14 cellular contexts compared by ENCODE assay signal in the genomic region with DNA sequence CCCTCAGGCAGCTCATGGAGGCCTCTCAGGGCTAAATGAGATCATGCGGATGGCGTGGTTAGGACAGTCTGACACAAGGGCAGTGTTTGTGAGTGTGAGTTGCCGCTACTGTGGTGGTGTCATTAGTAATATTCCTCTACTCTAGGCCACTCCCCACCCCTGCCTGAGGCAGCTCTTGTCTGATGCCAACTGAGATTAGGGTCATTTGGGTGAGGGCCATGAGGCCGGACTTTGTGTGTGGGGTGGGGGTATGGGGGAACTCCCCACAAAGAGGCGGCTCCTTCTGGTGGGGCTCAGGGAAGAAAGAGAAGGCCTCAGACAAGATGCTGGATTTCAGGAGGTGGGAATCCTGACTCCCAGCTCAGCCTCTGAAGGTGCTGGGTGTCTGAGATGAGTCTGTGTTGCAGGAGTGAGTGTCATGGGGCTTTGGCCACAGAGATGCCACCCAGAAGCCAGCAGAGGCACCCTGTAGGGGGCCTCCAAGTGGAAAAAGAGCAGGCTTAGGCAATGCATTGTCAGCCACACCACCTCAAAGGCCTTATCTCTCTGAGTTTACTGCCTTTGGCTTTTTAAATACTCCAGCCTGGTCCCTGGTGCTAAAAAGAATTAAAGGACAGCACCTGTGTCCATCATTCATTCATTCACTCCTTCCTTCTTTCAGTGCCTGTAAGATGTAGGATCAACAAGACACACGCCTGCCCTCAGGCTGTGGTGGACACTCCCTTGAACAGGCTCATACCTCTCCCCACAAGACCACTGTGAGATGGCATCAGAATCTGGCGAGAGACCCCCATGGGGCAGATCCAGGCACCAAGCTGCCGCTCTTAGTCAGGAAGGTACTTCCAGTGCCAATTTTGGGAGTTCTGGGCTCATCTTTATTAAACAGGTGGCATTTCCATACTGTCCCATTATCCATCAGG.
DNase-seq lines count a peak whose midpoint lies in the region; ATAC-seq and TF ChIP-seq lines count a peak whose summit lies in the region.
"Had no signal": no experiment of that assay in that cellular context is flagged by ENCODE, and none has a peak within 500 bp of the region (broad histone marks: within the 10 kb centered on the region; RNA-seq: fewer than 3 reads in every experiment).

No MANE protein-coding gene starts in this region.

- H3K9ac ChIP-seq in OCI-LY3 (ENCODE audit: low read length) = no peak overlapping the region

- DNase-seq in H4 (ENCODE audit: low spot score) = peak; percentile 52
- peak; percentile 46 for DNase-seq in coronary artery (ENCODE audit: low spot score)
- DNase-seq in psoas muscle = no peak
- no peak for DNase-seq in HCEC 1CT
- DNase-seq: activated CD4-positive, alpha-beta T cell treated with anti-CD3 and anti-CD28 coated beads for 1 hour; hippocampal formation; mammary epithelial cell; NCI-H345 had no signal

- 0 out of 2 replicates have a peak, but pooled peaks cover 8% of the 10 kb centered on the region for H3K9me3 ChIP-seq in OCI-LY3 (ENCODE audit: insufficient read depth, low read length)
- no peaks in the 10 kb centered on the region for H3K9me3 ChIP-seq in psoas muscle
- H3K9me3 ChIP-seq: stomach had no signal

- no peaks in the 10 kb centered on the region for H3K4me1 Mint-ChIP-seq in activated T-helper 17 cell treated with anti-CD3 and anti-CD28 coated beads, Interleukin-2, amount 50 U/mL, for 72 hours

- H3K79me2 ChIP-seq in OCI-LY3 (ENCODE audit: low read length) = no peaks in the 10 kb centered on the region

- no peak overlapping the region for H3K4me3 ChIP-seq in OCI-LY3 (ENCODE audit: low read length)
- no peak overlapping the region for H3K4me3 ChIP-seq in coronary artery
- no peak overlapping the region for H3K4me3 ChIP-seq in psoas muscle
- H3K4me3 ChIP-seq: breast epithelium, stomach had no signal

- H3K27ac Mint-ChIP-seq in activated T-helper 17 cell treated with anti-CD3 and anti-CD28 coated beads, Interleukin-2, amount 50 U/mL, for 72 hours = no peak overlapping the region
- H3K27ac Mint-ChIP-seq: activated T-helper 2 cell treated with anti-CD3 and anti-CD28 coated beads, Interferon-gamma antibody, Interleukin-2, Interleukin-4, amounts not matched to agents 10 μg/mL and 5 μg/mL and 100 μg/mL, durations not matched to agents 14 hours and 24 hours and 36 hours had no signal

- H3K27me3 ChIP-seq in OCI-LY3 (ENCODE audit: low read depth, low read length) = peaks cover 6% of the 10 kb centered on the region; the same call in 1 of the 2 replicates
- H3K27me3 ChIP-seq in psoas muscle (ENCODE audit: insufficient read depth in 3 of 3, low read length in 2 of 3) = no peaks in the 10 kb centered on the region
- H3K27me3 ChIP-seq: breast epithelium had no signal

- peaks cover 11% of the 10 kb centered on the region for H3K27me3 Mint-ChIP-seq in activated T-helper 17 cell treated with anti-CD3 and anti-CD28 coated beads, Interleukin-2, amount 50 U/mL, for 72 hours

- H3K27ac ChIP-seq in OCI-LY3 (ENCODE audit: low read length) (no peak overlapping the region), coronary artery (no peak overlapping the region), psoas muscle (peak overlapping the region; percentile 86)
- H3K27ac ChIP-seq: breast epithelium, stomach had no signal

- intact Hi-C loops in psoas muscle (cut with DNase I) = loop anchor here (2.0 to 10.0 kb wide), 5 partner anchors 95 to 287 kb away; a partner anchor contains a TSS

- H3K4me2 ChIP-seq in OCI-LY3 (ENCODE audit: low read length) = no peak overlapping the region

- H3K4me1 ChIP-seq in OCI-LY3 (ENCODE audit: low read length) = no peaks in the 10 kb centered on the region
- H3K4me1 ChIP-seq in psoas muscle = peaks cover 22% of the 10 kb centered on the region
- H3K4me1 ChIP-seq: breast epithelium had no signal

- no peaks in the 10 kb centered on the region for H3K36me3 Mint-ChIP-seq in activated T-helper 17 cell treated with anti-CD3 and anti-CD28 coated beads, Interleukin-2, amount 50 U/mL, for 72 hours (ENCODE audit: low read depth)

- H3K4me3 Mint-ChIP-seq in activated T-helper 17 cell treated with anti-CD3 and anti-CD28 coated beads, Interleukin-2, amount 50 U/mL, for 72 hours = no peak overlapping the region

- ATAC-seq in psoas muscle = no peak
- ATAC-seq in activated T-helper 17 cell treated with anti-CD3 and anti-CD28 coated beads, Interleukin-2, amount 50 U/mL, for 72 hours (replicated peaks) = no peak
- ATAC-seq in HG02571 (IDR thresholded peaks at IDR 0.05; ENCODE audit: unreplicated experiment) = no peak

- WGBS in psoas muscle, 3 donors = 85 to 93% (median 91%) methylated on average over 8 of the region's 8 CpGs

- no peak overlapping the region for H2AFZ ChIP-seq in OCI-LY3 (ENCODE audit: low read depth, low read length)

- TF ChIP-seq CTCF in OCI-LY3 (IDR thresholded peaks at IDR 0.05; ENCODE audit: low read depth, low read length) (peak; percentile 5; the same call in 1 of the 2 replicates), coronary artery (IDR thresholded peaks at IDR 0.05) (no peak), psoas muscle (IDR thresholded peaks at IDR 0.05) (no peak)

- H4K20me1 ChIP-seq in OCI-LY3 (ENCODE audit: insufficient read depth, low read length) = no peaks in the 10 kb centered on the region

- H3K9me3 Mint-ChIP-seq in activated T-helper 17 cell treated with anti-CD3 and anti-CD28 coated beads, Interleukin-2, amount 50 U/mL, for 72 hours = peaks cover 5% of the 10 kb centered on the region

- H3K36me3 ChIP-seq in OCI-LY3 (replicated peaks; ENCODE audit: low read depth, low read length) (no peaks in the 10 kb centered on the region), psoas muscle (ENCODE audit: insufficient read depth in 1 of 2, low read depth in 1 of 2) (no peaks in the 10 kb centered on the region)
- H3K36me3 ChIP-seq: breast epithelium, stomach had no signal

Comparison
In these comparisons a context has a peak if more than half of its experiments do, and no peak if none do; other contexts are left out.
1. DNase-seq: peak in H4 (single experiment) and coronary artery (single experiment); none in psoas muscle (0 of 2) and HCEC 1CT (single experiment).